Comparison of ENCODE assay signal across 8 cellular contexts in genomic region chr10:11875499-11876281, GRCh38. TPM values are rescaled to one million over a fixed set of nuclear protein-coding genes. Genes with fewer than 3 reads are reported as not detected.
DNase-seq lines count a peak whose midpoint lies in the region; ATAC-seq and TF ChIP-seq lines count a peak whose summit lies in the region.

No MANE protein-coding gene starts in this region.

- TF ChIP-seq CTCF in fibroblast of villous mesenchyme (IDR thresholded peaks at IDR 0.05; ENCODE audit: insufficient read depth, low read depth, low read length): no peak
- no peak for TF ChIP-seq CTCF in osteocyte (IDR thresholded peaks at IDR 0.05)

- DNase-seq in COLO829 (ENCODE audit: low spot score) (peak; percentile 57), SJCRH30 (peak; percentile 51 to 73), fibroblast of villous mesenchyme (ENCODE audit: low read depth) (peak; percentile 84), osteocyte (ENCODE audit: extremely low spot score, unreplicated experiment) (no peak), MV-4-11 (lab: John Stamatoyannopoulos, UW) (no peak)
- DNase-seq in activated T-helper 1 cell treated with anti-CD3 and anti-CD28 coated beads, Interleukin-12 subunit alpha, Interleukin-12 subunit beta, Interleukin-2, Interleukin-4 antibody, amounts not matched to agents 30 ng/mL and 10 ng/mL and 1 ng/mL, durations not matched to agents 14 hours and 24 hours and 36 hours (ENCODE audit: low spot score): no peak
- DNase-seq in activated T-cell treated with anti-CD3 and anti-CD28 coated beads, Interleukin-2, amount 50 U/mL, for 72 hours: no peak

- H3K9me3 ChIP-seq in SJCRH30 (replicated peaks): no peaks in the 10 kb centered on the region

- peak overlapping the region; percentile 40; the same call in 1 of the 2 replicates for H3K27ac ChIP-seq in SJCRH30

- H3K36me3 ChIP-seq in SJCRH30: peaks cover 2% of the 10 kb centered on the region; the same call in 1 of the 2 replicates

- peaks cover 18% of the 10 kb centered on the region for H3K4me1 ChIP-seq in SJCRH30

- H3K27me3 ChIP-seq in SJCRH30: no peaks in the 10 kb centered on the region

- no peak overlapping the region for H3K4me3 Mint-ChIP-seq in osteocyte (ENCODE audit: unreplicated experiment)
- no peak overlapping the region for H3K4me3 Mint-ChIP-seq in activated T-helper 1 cell treated with anti-CD3 and anti-CD28 coated beads, Interleukin-12 subunit alpha, Interleukin-12 subunit beta, Interleukin-2, Interleukin-4 antibody, amounts not matched to agents 30 ng/mL and 10 ng/mL and 1 ng/mL, durations not matched to agents 14 hours and 24 hours and 36 hours
- no peak overlapping the region for H3K4me3 Mint-ChIP-seq in activated T-cell treated with anti-CD3 and anti-CD28 coated beads, Interleukin-2, amount 50 U/mL, for 72 hours

- peak overlapping the region; percentile 60 for H3K27ac Mint-ChIP-seq in osteocyte (ENCODE audit: unreplicated experiment)
- no peak overlapping the region for H3K27ac Mint-ChIP-seq in activated T-helper 1 cell treated with anti-CD3 and anti-CD28 coated beads, Interleukin-12 subunit alpha, Interleukin-12 subunit beta, Interleukin-2, Interleukin-4 antibody, amounts not matched to agents 30 ng/mL and 10 ng/mL and 1 ng/mL, durations not matched to agents 14 hours and 24 hours and 36 hours
- no peak overlapping the region for H3K27ac Mint-ChIP-seq in activated T-cell treated with anti-CD3 and anti-CD28 coated beads, Interleukin-2, amount 50 U/mL, for 72 hours

- H3K4me3 ChIP-seq in SJCRH30 (no peak overlapping the region), fibroblast of villous mesenchyme (ENCODE audit: low read depth, low read length) (no peak overlapping the region)

- peaks cover 32% of the 10 kb centered on the region for H3K4me1 Mint-ChIP-seq in osteocyte (ENCODE audit: unreplicated experiment)
- peaks cover 18% of the 10 kb centered on the region for H3K4me1 Mint-ChIP-seq in activated T-helper 1 cell treated with anti-CD3 and anti-CD28 coated beads, Interleukin-12 subunit alpha, Interleukin-12 subunit beta, Interleukin-2, Interleukin-4 antibody, amounts not matched to agents 30 ng/mL and 10 ng/mL and 1 ng/mL, durations not matched to agents 14 hours and 24 hours and 36 hours (ENCODE audit: low read depth)
- H3K4me1 Mint-ChIP-seq in activated T-cell treated with anti-CD3 and anti-CD28 coated beads, Interleukin-2, amount 50 U/mL, for 72 hours (ENCODE audit: low read depth): peaks cover 32% of the 10 kb centered on the region

- H3K9me3 Mint-ChIP-seq in osteocyte (ENCODE audit: unreplicated experiment): no peaks in the 10 kb centered on the region
- H3K9me3 Mint-ChIP-seq in activated T-helper 1 cell treated with anti-CD3 and anti-CD28 coated beads, Interleukin-12 subunit alpha, Interleukin-12 subunit beta, Interleukin-2, Interleukin-4 antibody, amounts not matched to agents 30 ng/mL and 10 ng/mL and 1 ng/mL, durations not matched to agents 14 hours and 24 hours and 36 hours: no peaks in the 10 kb centered on the region
- no peaks in the 10 kb centered on the region for H3K9me3 Mint-ChIP-seq in activated T-cell treated with anti-CD3 and anti-CD28 coated beads, Interleukin-2, amount 50 U/mL, for 72 hours

- no peak for ATAC-seq in HG02571 (IDR thresholded peaks at IDR 0.05; ENCODE audit: unreplicated experiment)
- ATAC-seq in activated T-cell treated with anti-CD3 and anti-CD28 coated beads, Interleukin-2, amount 50 U/mL, for 72 hours (replicated peaks in 1 of 2): no peak

- H3K27me3 Mint-ChIP-seq in osteocyte (ENCODE audit: unreplicated experiment): no peaks in the 10 kb centered on the region
- peaks cover 25% of the 10 kb centered on the region for H3K27me3 Mint-ChIP-seq in activated T-helper 1 cell treated with anti-CD3 and anti-CD28 coated beads, Interleukin-12 subunit alpha, Interleukin-12 subunit beta, Interleukin-2, Interleukin-4 antibody, amounts not matched to agents 30 ng/mL and 10 ng/mL and 1 ng/mL, durations not matched to agents 14 hours and 24 hours and 36 hours (ENCODE audit: insufficient read depth)
- peaks cover 21% of the 10 kb centered on the region for H3K27me3 Mint-ChIP-seq in activated T-cell treated with anti-CD3 and anti-CD28 coated beads, Interleukin-2, amount 50 U/mL, for 72 hours (ENCODE audit: low read depth)

- H3K36me3 Mint-ChIP-seq in osteocyte (ENCODE audit: unreplicated experiment): no peaks in the 10 kb centered on the region
- H3K36me3 Mint-ChIP-seq in activated T-helper 1 cell treated with anti-CD3 and anti-CD28 coated beads, Interleukin-12 subunit alpha, Interleukin-12 subunit beta, Interleukin-2, Interleukin-4 antibody, amounts not matched to agents 30 ng/mL and 10 ng/mL and 1 ng/mL, durations not matched to agents 14 hours and 24 hours and 36 hours (ENCODE audit: low read depth): no peaks in the 10 kb centered on the region
- H3K36me3 Mint-ChIP-seq in activated T-cell treated with anti-CD3 and anti-CD28 coated beads, Interleukin-2, amount 50 U/mL, for 72 hours (ENCODE audit: insufficient read depth in 2 of 2): no peaks in the 10 kb centered on the region

- intact Hi-C loops in activated T-helper 1 cell treated with anti-CD3 and anti-CD28 coated beads, Interleukin-12 subunit alpha, Interleukin-12 subunit beta, Interleukin-2, Interleukin-4 antibody, amounts not matched to agents 30 ng/mL and 10 ng/mL and 1 ng/mL, durations not matched to agents 14 hours and 24 hours and 36 hours (cut with micrococcal nuclease): no loop called here

RNA-seq across cellular contexts. Expression of gene PROSER2, which starts 52.5 kb away (rescaled TPM):
- total RNA-seq in SJCRH30 (2014; rRNA removed; shearing (Covaris generic)): 10.7 and 14.6 TPM in 2 replicates
- total RNA-seq in fibroblast of villous mesenchyme (1.9 and 3.9 TPM in 2 replicates), osteocyte (7.1 and 8.8 TPM in 2 replicates)
- total RNA-seq in activated T-helper 1 cell treated with anti-CD3 and anti-CD28 coated beads, Interleukin-12 subunit alpha, Interleukin-12 subunit beta, Interleukin-2, Interleukin-4 antibody, amounts not matched to agents 30 ng/mL and 10 ng/mL and 1 ng/mL, durations not matched to agents 14 hours and 24 hours and 36 hours: 0.29 and 0.39 TPM in 2 replicates
- 1 to 10 TPM; 1.1 to 1.6 TPM for total RNA-seq in activated T-cell treated with anti-CD3 and anti-CD28 coated beads, Interleukin-2, amount 50 U/mL, for 72 hours

Comparison
In these comparisons a context has a peak if more than half of its experiments do, and no peak if none do; other contexts are left out.
1. DNase-seq: peak in COLO829 (single experiment), SJCRH30 (2 of 2) and fibroblast of villous mesenchyme (single experiment); none in osteocyte (single experiment), activated T-helper 1 cell treated with anti-CD3 and anti-CD28 coated beads, Interleukin-12 subunit alpha, Interleukin-12 subunit beta, Interleukin-2, Interleukin-4 antibody, amounts not matched to agents 30 ng/mL and 10 ng/mL and 1 ng/mL, durations not matched to agents 14 hours and 24 hours and 36 hours (single experiment), activated T-cell treated with anti-CD3 and anti-CD28 coated beads, Interleukin-2, amount 50 U/mL, for 72 hours (0 of 2) and MV-4-11 (single experiment).